38 cellular contexts compared by ENCODE assay signal in the genomic region with DNA sequence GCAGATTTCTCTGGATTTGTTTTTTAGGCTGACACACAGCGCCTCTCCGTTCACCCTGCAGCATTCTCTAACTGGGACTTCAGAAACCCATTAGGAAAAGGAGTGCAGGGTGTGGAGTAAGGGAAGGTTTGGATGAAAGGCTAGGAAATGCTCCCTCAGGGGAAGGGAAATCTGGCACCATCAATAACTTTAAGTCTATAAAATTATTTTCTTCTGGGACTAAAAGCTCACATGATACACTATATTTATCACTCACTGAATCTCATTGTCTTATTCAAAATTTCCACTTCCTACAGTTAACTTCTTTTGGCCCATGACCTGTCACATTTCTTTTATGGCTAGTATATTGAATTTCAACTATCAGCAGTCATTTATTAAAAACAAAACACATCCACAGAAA. TPM values are rescaled to one million over a fixed set of nuclear protein-coding genes. Genes with fewer than 3 reads are reported as not detected.
"Had no signal": no experiment of that assay in that cellular context is flagged by ENCODE, and none has a peak within 500 bp of the region (broad histone marks: within the 10 kb centered on the region; RNA-seq: fewer than 3 reads in every experiment).

No MANE protein-coding gene starts in this region.

- DNase-seq: activated B cell treated with CpG ODN at 0.5 μM for 24 hours; activated CD4-positive, alpha-beta memory T cell treated with anti-CD3 and anti-CD28 coated beads for 36 hours; activated CD4-positive, alpha-beta T cell treated with anti-CD3 and anti-CD28 coated beads for 4 hours; activated CD4-positive, alpha-beta T cell treated with anti-CD3 and anti-CD28 coated beads, Interleukin-2, amount 10 ng/mL, durations not matched to agents 24 days and 14 days; activated CD4-positive, alpha-beta T cell treated with anti-CD3 and anti-CD28 coated beads, Interleukin-2, amount 50 U/mL, for 1 hour; activated CD4-positive, alpha-beta T cell treated with anti-CD3 and anti-CD28 coated beads, Interleukin-2, amount 50 U/mL, for 4 hours; activated CD4-positive, CD25-positive, alpha-beta regulatory T cell treated with anti-CD3 and anti-CD28 coated beads, Interleukin-2, amount 50 U/mL, for 72 hours; activated CD8-positive, alpha-beta memory T cell treated with anti-CD3 and anti-CD28 coated beads, Interleukin-2, amount 50 U/mL, for 4 hours; activated CD8-positive, alpha-beta T cell treated with anti-CD3 and anti-CD28 coated beads for 36 hours; activated effector memory CD4-positive, alpha-beta T cell treated with anti-CD3 and anti-CD28 coated beads, Interleukin-2, amount 50 U/mL, for 16 hours; activated gamma-delta T cell treated with Interleukin-2 at 50 U/mL for 16 hours; activated naive CD4-positive, alpha-beta T cell; activated naive CD4-positive, alpha-beta T cell treated with anti-CD3 and anti-CD28 coated beads for 36 hours; activated naive CD4-positive, alpha-beta T cell treated with anti-CD3 and anti-CD28 coated beads, Interleukin-2, amount 50 U/mL, for 16 hours; activated naive CD8-positive, alpha-beta T cell treated with anti-CD3 and anti-CD28 coated beads for 36 hours; activated T-cell treated with anti-CD3 and anti-CD28 coated beads for 4 hours; activated T-cell treated with anti-CD3 and anti-CD28 coated beads, Interleukin-2, amount 50 U/mL, for 1 hour; activated T-cell treated with anti-CD3 and anti-CD28 coated beads, Interleukin-2, amount 50 U/mL, for 4 hours; activated T-cell treated with anti-CD3 and anti-CD28 coated beads, Interleukin-2, amount 50 U/mL, for 72 hours; adrenal gland; amniotic stem cell; aorta; body of pancreas; brain microvascular endothelial cell; central memory CD4-positive, alpha-beta T cell; T-helper 1 cell; T-helper 2 cell; T-helper 9 cell had no signal

- H3K27me3 Mint-ChIP-seq: activated CD4-positive, alpha-beta T cell treated with anti-CD3 and anti-CD28 coated beads, Interleukin-2, amount 10 ng/mL, durations not matched to agents 24 days and 14 days had no signal

- H3K4me1 Mint-ChIP-seq: activated B cell treated with CpG ODN at 0.5 μM for 24 hours; activated CD4-positive, alpha-beta T cell treated with anti-CD3 and anti-CD28 coated beads, Interleukin-2, amount 10 ng/mL, durations not matched to agents 24 days and 14 days; activated naive CD8-positive, alpha-beta T cell treated with anti-CD3 and anti-CD28 coated beads for 36 hours; activated T-helper 17 cell treated with anti-CD3 and anti-CD28 coated beads, Interleukin-2, amount 50 U/mL, for 72 hours had no signal

- ATAC-seq: activated CD8-positive, alpha-beta T cell treated with anti-CD3 and anti-CD28 coated beads for 36 hours; activated naive CD4-positive, alpha-beta T cell treated with anti-CD3 and anti-CD28 coated beads, Interleukin-2, amount 50 U/mL, for 72 hours; activated T-cell treated with anti-CD3 and anti-CD28 coated beads, Interleukin-2, amount 50 U/mL, for 4 hours; activated T-cell treated with anti-CD3 and anti-CD28 coated beads, Interleukin-2, amount 50 U/mL, for 72 hours; activated T-helper 17 cell treated with anti-CD3 and anti-CD28 coated beads, Interleukin-2, amount 50 U/mL, for 72 hours; body of pancreas had no signal

- H3K9me3 Mint-ChIP-seq: activated CD4-positive, alpha-beta memory T cell treated with anti-CD3 and anti-CD28 coated beads for 36 hours; activated CD4-positive, alpha-beta T cell treated with anti-CD3 and anti-CD28 coated beads, Interleukin-2, amount 10 ng/mL, durations not matched to agents 24 days and 14 days; activated CD8-positive, alpha-beta T cell treated with anti-CD3 and anti-CD28 coated beads for 36 hours; activated naive CD4-positive, alpha-beta T cell treated with anti-CD3 and anti-CD28 coated beads for 36 hours; activated naive CD4-positive, alpha-beta T cell treated with anti-CD3 and anti-CD28 coated beads, Interleukin-2, amount 50 U/mL, for 72 hours; activated naive CD8-positive, alpha-beta T cell treated with anti-CD3 and anti-CD28 coated beads for 36 hours; activated T-cell treated with anti-CD3 and anti-CD28 coated beads, Interleukin-2, amount 50 U/mL, for 4 hours; activated T-cell treated with anti-CD3 and anti-CD28 coated beads, Interleukin-2, amount 50 U/mL, for 72 hours; activated T-helper 1 cell treated with anti-CD3 and anti-CD28 coated beads, Interleukin-12 subunit alpha, Interleukin-12 subunit beta, Interleukin-2, Interleukin-4 antibody, amounts not matched to agents 30 ng/mL and 10 ng/mL and 1 ng/mL, durations not matched to agents 14 hours and 24 hours and 36 hours; activated T-helper 17 cell treated with anti-CD3 and anti-CD28 coated beads, Interleukin-2, amount 50 U/mL, for 72 hours; T-helper 1 cell treated with Interleukin-12 subunit alpha and Interleukin-12 subunit beta and Interleukin-4 antibody, amounts not matched to agents 30 μg/mL and 1 μg/mL, for 36 hours; T-helper 2 cell treated with Interferon-gamma antibody and Interleukin-4, amounts not matched to agents 5 μg/mL and 100 μg/mL, for 36 hours had no signal

- H3K27ac ChIP-seq: adrenal gland, body of pancreas, brain microvascular endothelial cell, breast epithelium, VCaP had no signal

- H3K27ac Mint-ChIP-seq: activated B cell treated with CpG ODN at 0.5 μM for 24 hours; activated CD4-positive, alpha-beta memory T cell treated with anti-CD3 and anti-CD28 coated beads for 36 hours; activated CD4-positive, alpha-beta T cell treated with anti-CD3 and anti-CD28 coated beads, Interleukin-2, amount 10 ng/mL, durations not matched to agents 24 days and 14 days; activated CD8-positive, alpha-beta T cell treated with anti-CD3 and anti-CD28 coated beads for 36 hours; activated naive CD4-positive, alpha-beta T cell treated with anti-CD3 and anti-CD28 coated beads for 36 hours; activated naive CD4-positive, alpha-beta T cell treated with anti-CD3 and anti-CD28 coated beads, Interleukin-2, amount 50 U/mL, for 72 hours; activated naive CD8-positive, alpha-beta T cell treated with anti-CD3 and anti-CD28 coated beads for 36 hours; activated T-cell treated with anti-CD3 and anti-CD28 coated beads, Interleukin-2, amount 50 U/mL, for 72 hours; activated T-helper 1 cell treated with anti-CD3 and anti-CD28 coated beads, Interleukin-12 subunit alpha, Interleukin-12 subunit beta, Interleukin-2, Interleukin-4 antibody, amounts not matched to agents 30 ng/mL and 10 ng/mL and 1 ng/mL, durations not matched to agents 14 hours and 24 hours and 36 hours; activated T-helper 17 cell treated with anti-CD3 and anti-CD28 coated beads, Interleukin-2, amount 50 U/mL, for 72 hours; T-helper 1 cell treated with Interleukin-12 subunit alpha and Interleukin-12 subunit beta and Interleukin-4 antibody, amounts not matched to agents 30 μg/mL and 1 μg/mL, for 36 hours; T-helper 2 cell treated with Interferon-gamma antibody and Interleukin-4, amounts not matched to agents 5 μg/mL and 100 μg/mL, for 36 hours had no signal

- H3K9me3 ChIP-seq: adrenal gland, body of pancreas had no signal

- H3K4me1 ChIP-seq: adrenal gland, body of pancreas, breast epithelium had no signal

- H3K4me3 ChIP-seq: adrenal gland, body of pancreas, breast epithelium had no signal

- H3K27me3 ChIP-seq: adrenal gland, body of pancreas, brain microvascular endothelial cell, breast epithelium had no signal

- H3K36me3 Mint-ChIP-seq: activated CD4-positive, alpha-beta memory T cell treated with anti-CD3 and anti-CD28 coated beads for 36 hours; activated naive CD4-positive, alpha-beta T cell treated with anti-CD3 and anti-CD28 coated beads, Interleukin-2, amount 50 U/mL, for 72 hours; activated naive CD8-positive, alpha-beta T cell treated with anti-CD3 and anti-CD28 coated beads for 36 hours had no signal

- FAIRE-seq: astrocyte, TTC549 had no signal

- H3K36me3 ChIP-seq: adrenal gland, brain microvascular endothelial cell, breast epithelium had no signal

- H3K4me3 Mint-ChIP-seq: activated B cell treated with CpG ODN at 0.5 μM for 24 hours; activated CD4-positive, alpha-beta memory T cell treated with anti-CD3 and anti-CD28 coated beads for 36 hours; activated CD4-positive, alpha-beta T cell treated with anti-CD3 and anti-CD28 coated beads, Interleukin-2, amount 10 ng/mL, durations not matched to agents 24 days and 14 days; activated CD8-positive, alpha-beta T cell treated with anti-CD3 and anti-CD28 coated beads for 36 hours; activated naive CD4-positive, alpha-beta T cell treated with anti-CD3 and anti-CD28 coated beads for 36 hours; activated naive CD8-positive, alpha-beta T cell treated with anti-CD3 and anti-CD28 coated beads for 36 hours; activated T-cell treated with anti-CD3 and anti-CD28 coated beads, Interleukin-2, amount 50 U/mL, for 4 hours; activated T-cell treated with anti-CD3 and anti-CD28 coated beads, Interleukin-2, amount 50 U/mL, for 72 hours; activated T-helper 1 cell treated with anti-CD3 and anti-CD28 coated beads, Interleukin-12 subunit alpha, Interleukin-12 subunit beta, Interleukin-2, Interleukin-4 antibody, amounts not matched to agents 30 ng/mL and 10 ng/mL and 1 ng/mL, durations not matched to agents 14 hours and 24 hours and 36 hours; activated T-helper 17 cell treated with anti-CD3 and anti-CD28 coated beads, Interleukin-2, amount 50 U/mL, for 72 hours; T-helper 1 cell treated with Interleukin-12 subunit alpha and Interleukin-12 subunit beta and Interleukin-4 antibody, amounts not matched to agents 30 μg/mL and 1 μg/mL, for 36 hours; T-helper 2 cell treated with Interferon-gamma antibody and Interleukin-4, amounts not matched to agents 5 μg/mL and 100 μg/mL, for 36 hours had no signal

RNA-seq across cellular contexts. Expression of gene HLX, which starts 45.8 kb away (rescaled TPM):
- total RNA-seq: activated CD8-positive, alpha-beta memory T cell treated with anti-CD3 and anti-CD28 coated beads for 36 hours; activated CD8-positive, alpha-beta T cell treated with anti-CD3 and anti-CD28 coated beads for 36 hours; activated naive CD8-positive, alpha-beta T cell treated with anti-CD3 and anti-CD28 coated beads for 36 hours had no signal

RNA-seq across cellular contexts. Expression of gene MTARC1, which starts 46.7 kb away (rescaled TPM):
- total RNA-seq: activated CD4-positive, alpha-beta memory T cell treated with anti-CD3 and anti-CD28 coated beads for 36 hours; activated CD4-positive, alpha-beta T cell treated with anti-CD3 and anti-CD28 coated beads, Interleukin-2, amount 10 ng/mL, durations not matched to agents 24 days and 14 days; activated CD8-positive, alpha-beta memory T cell treated with anti-CD3 and anti-CD28 coated beads for 36 hours; activated CD8-positive, alpha-beta T cell treated with anti-CD3 and anti-CD28 coated beads for 36 hours; activated naive CD4-positive, alpha-beta T cell treated with anti-CD3 and anti-CD28 coated beads for 36 hours; activated naive CD4-positive, alpha-beta T cell treated with anti-CD3 and anti-CD28 coated beads, Interleukin-2, amount 50 U/mL, for 72 hours; activated T-cell treated with anti-CD3 and anti-CD28 coated beads, Interleukin-2, amount 50 U/mL, for 72 hours; activated T-helper 1 cell treated with anti-CD3 and anti-CD28 coated beads, Interleukin-12 subunit alpha, Interleukin-12 subunit beta, Interleukin-2, Interleukin-4 antibody, amounts not matched to agents 30 ng/mL and 10 ng/mL and 1 ng/mL, durations not matched to agents 14 hours and 24 hours and 36 hours had no signal
